8 cellular contexts compared by ENCODE assay signal in the genomic region with DNA sequence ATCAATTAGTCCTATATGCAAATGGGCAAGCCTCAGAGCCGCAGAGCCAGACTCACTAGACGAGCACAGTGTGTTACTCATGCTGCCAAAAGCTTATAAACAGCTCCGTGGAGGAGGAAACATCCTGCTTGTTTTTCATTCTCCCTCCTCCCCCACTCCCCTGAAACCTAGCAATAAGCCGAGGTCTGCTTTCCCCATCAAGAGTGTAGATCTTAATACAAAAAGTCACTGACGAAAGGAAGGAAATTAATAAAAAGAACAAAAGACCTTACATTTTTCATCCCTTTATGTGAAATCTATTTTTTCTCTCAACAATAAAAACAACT.
DNase-seq lines count a peak whose midpoint lies in the region; ATAC-seq and TF ChIP-seq lines count a peak whose summit lies in the region.
"Had no signal": no experiment of that assay in that cellular context is flagged by ENCODE, and none has a peak within 500 bp of the region (broad histone marks: within the 10 kb centered on the region; RNA-seq: fewer than 3 reads in every experiment).

No MANE protein-coding gene starts in this region.

- H3K9me3 ChIP-seq in PC-3 (ENCODE audit: low read length) (no peaks in the 10 kb centered on the region), esophagus muscularis mucosa (no peaks in the 10 kb centered on the region)

- H3K9me2 ChIP-seq in PC-3 (replicated peaks; ENCODE audit: low read length) = no peaks in the 10 kb centered on the region

- H4K20me1 ChIP-seq in PC-3 (ENCODE audit: low read length) = no peaks in the 10 kb centered on the region

- peak; percentile 94 for ATAC-seq in PC-3

- no peaks in the 10 kb centered on the region for H3K27me3 ChIP-seq in PC-3 (ENCODE audit: low read length)
- H3K27me3 ChIP-seq in esophagus muscularis mucosa = no peaks in the 10 kb centered on the region

- H3K36me3 ChIP-seq in PC-3 (ENCODE audit: low read depth, low read length) = no peaks in the 10 kb centered on the region
- no peaks in the 10 kb centered on the region for H3K36me3 ChIP-seq in esophagus muscularis mucosa

- peak overlapping the region; percentile 10 for H3K27ac ChIP-seq in PC-3 (ENCODE audit: low read length)
- H3K27ac ChIP-seq in esophagus muscularis mucosa (replicated peaks in 1 of 4) = peak overlapping the region in 3 of 4 donors; percentile 5 to 60 (median 35)

- peak overlapping the region; percentile 25 for H2AFZ ChIP-seq in PC-3 (ENCODE audit: low read length)

- TF ChIP-seq POLR2A in esophagus muscularis mucosa (IDR thresholded peaks at IDR 0.05; ENCODE audit: low read depth) = no peak

- DNase-seq in GM04504 (ENCODE audit: low read depth) = peak; percentile 39
- peak; percentile 62 for DNase-seq in PC-3
- no peak for DNase-seq in esophagus muscularis mucosa (ENCODE audit: extremely low spot score)
- peak; percentile 73 for DNase-seq in renal cortical epithelial cell (ENCODE audit: low read depth)
- DNase-seq in DMS79 treated with DMSO at 0.1 percent for 48 hours (lab: John Stamatoyannopoulos, UW) = no peak
- DNase-seq in effector CD4-positive, alpha-beta T cell = no peak
- DNase-seq in NOMO-1 (lab: John Stamatoyannopoulos, UW; ENCODE audit: unreplicated experiment in 2 of 2) = no peak
- DNase-seq: NCI-H774 had no signal

- WGBS in esophagus muscularis mucosa = 27% methylated on average over 5 of the region's 5 CpGs

- H3K4me3 ChIP-seq in PC-3 (ENCODE audit: low read length) (no peak overlapping the region), esophagus muscularis mucosa (no peak overlapping the region)

- no peak for TF ChIP-seq EP300 in esophagus muscularis mucosa (IDR thresholded peaks at IDR 0.05)

- no peaks in the 10 kb centered on the region for H3K79me2 ChIP-seq in PC-3 (ENCODE audit: low read length)

- intact Hi-C loops in PC-3 (cut with micrococcal nuclease) (no loop called here), esophagus muscularis mucosa (cut with DNase I) (no loop called here)

- H3K4me1 ChIP-seq in PC-3 (ENCODE audit: insufficient read depth, low read length) = peaks cover 29% of the 10 kb centered on the region
- peaks cover 48 to 92% (median 84%) of the 10 kb centered on the region in 4 donors for H3K4me1 ChIP-seq in esophagus muscularis mucosa

- peak overlapping the region; percentile 68 for H3K4me2 ChIP-seq in PC-3 (ENCODE audit: low read length)

- no peak overlapping the region for H3K9ac ChIP-seq in PC-3 (ENCODE audit: low read length)

- no TSS peak for BruUV-seq in PC-3 (replicated peaks; lab: Mats Ljungman, UMichigan)

- CTCF ChIA-PET in PC-3 (lab: Charles Lee) = interaction anchor here (1.0 kb wide), 1 partner anchor 45 kb away, joined by 3 read pairs; no protein-coding TSS in a partner anchor

- no peaks in the 10 kb centered on the region for H3F3A ChIP-seq in PC-3 (ENCODE audit: low read length, unreplicated experiment)

- POLR2A ChIA-PET in PC-3 (lab: Charles Lee; ENCODE audit: unreplicated experiment) = interaction anchor here (0.7 kb wide), 1 partner anchor 19 kb away, joined by 4 read pairs; no protein-coding TSS in a partner anchor

- TF ChIP-seq CTCF in PC-3 (conservative IDR thresholded peaks at IDR 0.05; ENCODE audit: low read depth, low read length) = no peak
- TF ChIP-seq CTCF in esophagus muscularis mucosa (IDR thresholded peaks at IDR 0.05) = no peak

Comparison
In these comparisons a context has a peak if more than half of its experiments do, and no peak if none do; other contexts are left out.
1. DNase-seq: peak in GM04504 (single experiment), PC-3 (single experiment) and renal cortical epithelial cell (single experiment); none in esophagus muscularis mucosa (single experiment), DMS79 treated with DMSO at 0.1 percent for 48 hours (single experiment), effector CD4-positive, alpha-beta T cell (single experiment) and NOMO-1 (0 of 2).